In genomic region chrX:41192880-41193279, GRCh38 we compare ENCODE assay signal across 1 cellular context.
TF ChIP-seq lines count a peak whose summit lies in the region.

No MANE protein-coding gene starts in this region.

TF ChIP-seq in HEK293, 187 proteins besides CTCF, POLR2A, EP300 and RAD21 (continued from another document):
- TF ChIP-seq ZNF223 (tag by site-specific recombination; IDR thresholded peaks at IDR 0.05) (no peak), ZNF776 (tag by site-specific recombination; IDR thresholded peaks at IDR 0.05; ENCODE audit: borderline replicate concordance) (no peak), ZNF501 (tag by site-specific recombination; IDR thresholded peaks at IDR 0.05) (no peak), ZNF558 (tag by site-specific recombination; IDR thresholded peaks at IDR 0.05) (no peak)
TF ChIP-seq in HEK293: peak in this region for 0.
